Comparison of ENCODE assay signal across 35 cellular contexts in genomic region chr2:119528036-119528435, GRCh38. TPM values are rescaled to one million over a fixed set of nuclear protein-coding genes. Genes with fewer than 3 reads are reported as not detected.
"Had no signal": no experiment of that assay in that cellular context is flagged by ENCODE, and none has a peak within 500 bp of the region (broad histone marks: within the 10 kb centered on the region; RNA-seq: fewer than 3 reads in every experiment).

No MANE protein-coding gene starts in this region.

- H3K27ac Mint-ChIP-seq: activated CD4-positive, alpha-beta memory T cell treated with anti-CD3 and anti-CD28 coated beads, Interleukin-2, amount 10 ng/mL, durations not matched to agents 7 days and 5 days; activated CD8-positive, alpha-beta memory T cell treated with anti-CD3 and anti-CD28 coated beads, Interleukin-2, amount 10 ng/mL, durations not matched to agents 7 days and 5 days; activated naive CD4-positive, alpha-beta T cell treated with anti-CD3 and anti-CD28 coated beads, Interleukin-2, amount 10 ng/mL, durations not matched to agents 7 days and 5 days; activated naive CD8-positive, alpha-beta T cell; activated naive CD8-positive, alpha-beta T cell treated with anti-CD3 and anti-CD28 coated beads, Interleukin-2, amount 50 U/mL, for 24 hours had no signal

- DNase-seq: activated CD4-positive, alpha-beta memory T cell treated with anti-CD3 and anti-CD28 coated beads, Interleukin-2, amount 10 ng/mL, durations not matched to agents 7 days and 5 days; activated CD4-positive, alpha-beta T cell treated with anti-CD3 and anti-CD28 coated beads for 1 hour; activated CD4-positive, alpha-beta T cell treated with anti-CD3 and anti-CD28 coated beads for 48 hours; activated CD4-positive, CD25-positive, alpha-beta regulatory T cell; activated CD8-positive, alpha-beta memory T cell treated with anti-CD3 and anti-CD28 coated beads for 24 hours; activated CD8-positive, alpha-beta memory T cell treated with anti-CD3 and anti-CD28 coated beads, Interleukin-2, amount 10 ng/mL, durations not matched to agents 7 days and 5 days; activated CD8-positive, alpha-beta memory T cell treated with anti-CD3 and anti-CD28 coated beads, Interleukin-2, amount 50 U/mL, for 48 hours; activated effector memory CD4-positive, alpha-beta T cell treated with Interleukin-2 at 50 U/mL for 16 hours; activated naive CD4-positive, alpha-beta T cell treated with anti-CD3 and anti-CD28 coated beads, Interleukin-2, amount 10 ng/mL, durations not matched to agents 7 days and 5 days; activated naive CD8-positive, alpha-beta T cell treated with anti-CD3 and anti-CD28 coated beads, Interleukin-2, amount 50 U/mL, for 24 hours; activated T-cell treated with anti-CD3 and anti-CD28 coated beads, Interleukin-2, amount 50 U/mL, for 48 hours; anterior cingulate cortex; brain microvascular endothelial cell; central memory CD4-positive, alpha-beta T cell; Kasumi-1; MG63; NCI-H1092; NCI-H1417 treated with DMSO at 0.1 percent for 48 hours; NCI-H187 treated with DMSO at 0.1 percent for 48 hours; NCI-H2081; NCI-H2171 treated with DMSO at 0.1 percent for 48 hours; NCI-H2227 treated with DMSO at 0.1 percent for 48 hours; NCI-H446; NCI-H510A treated with DMSO at 0.1 percent for 48 hours; NCI-H526 treated with DMSO at 0.1 percent for 48 hours; NCI-H774; PC-9; Right ventricle myocardium superior; T1000; WERI-Rb-1 had no signal

- H3K4me3 Mint-ChIP-seq: activated CD4-positive, alpha-beta memory T cell treated with anti-CD3 and anti-CD28 coated beads, Interleukin-2, amount 10 ng/mL, durations not matched to agents 7 days and 5 days; activated CD8-positive, alpha-beta memory T cell treated with anti-CD3 and anti-CD28 coated beads, Interleukin-2, amount 10 ng/mL, durations not matched to agents 7 days and 5 days; activated naive CD4-positive, alpha-beta T cell treated with anti-CD3 and anti-CD28 coated beads, Interleukin-2, amount 10 ng/mL, durations not matched to agents 7 days and 5 days; activated naive CD8-positive, alpha-beta T cell; activated naive CD8-positive, alpha-beta T cell treated with anti-CD3 and anti-CD28 coated beads, Interleukin-2, amount 50 U/mL, for 24 hours had no signal

- FAIRE-seq: RCC 7860 had no signal

- H3K4me3 ChIP-seq: MG63, PC-9 had no signal

- H3K36me3 ChIP-seq: brain microvascular endothelial cell, MG63, WERI-Rb-1 had no signal

- H2AFZ ChIP-seq: PC-9 had no signal

- H3K27ac ChIP-seq: brain microvascular endothelial cell, PC-9, WERI-Rb-1 had no signal

- H3K9me3 Mint-ChIP-seq: activated CD4-positive, alpha-beta memory T cell treated with anti-CD3 and anti-CD28 coated beads, Interleukin-2, amount 10 ng/mL, durations not matched to agents 7 days and 5 days had no signal

- H3K4me2 ChIP-seq: PC-9 had no signal

- H3K4me1 Mint-ChIP-seq: activated CD4-positive, alpha-beta memory T cell treated with anti-CD3 and anti-CD28 coated beads, Interleukin-2, amount 10 ng/mL, durations not matched to agents 7 days and 5 days; activated CD8-positive, alpha-beta memory T cell treated with anti-CD3 and anti-CD28 coated beads, Interleukin-2, amount 10 ng/mL, durations not matched to agents 7 days and 5 days; activated naive CD4-positive, alpha-beta T cell treated with anti-CD3 and anti-CD28 coated beads, Interleukin-2, amount 10 ng/mL, durations not matched to agents 7 days and 5 days; activated naive CD8-positive, alpha-beta T cell treated with anti-CD3 and anti-CD28 coated beads, Interleukin-2, amount 50 U/mL, for 24 hours had no signal

- ATAC-seq: activated CD8-positive, alpha-beta memory T cell treated with anti-CD3 and anti-CD28 coated beads, Interleukin-2, amount 10 ng/mL, durations not matched to agents 7 days and 5 days; activated naive CD8-positive, alpha-beta T cell treated with anti-CD3 and anti-CD28 coated beads, Interleukin-2, amount 50 U/mL, for 24 hours had no signal

- H3K36me3 Mint-ChIP-seq: activated CD8-positive, alpha-beta memory T cell treated with anti-CD3 and anti-CD28 coated beads, Interleukin-2, amount 10 ng/mL, durations not matched to agents 7 days and 5 days; activated naive CD4-positive, alpha-beta T cell treated with anti-CD3 and anti-CD28 coated beads, Interleukin-2, amount 10 ng/mL, durations not matched to agents 7 days and 5 days had no signal

RNA-seq across cellular contexts. Expression of gene SCTR, which starts 3.8 kb away (rescaled TPM):
- total RNA-seq: activated CD4-positive, alpha-beta memory T cell treated with anti-CD3 and anti-CD28 coated beads, Interleukin-2, amount 10 ng/mL, durations not matched to agents 7 days and 5 days; activated CD8-positive, alpha-beta memory T cell treated with anti-CD3 and anti-CD28 coated beads, Interleukin-2, amount 10 ng/mL, durations not matched to agents 7 days and 5 days; OCI-LY7; PC-9; T-helper 1 cell treated with Interleukin-12 subunit alpha and Interleukin-12 subunit beta and Interleukin-4 antibody, amounts not matched to agents 30 ng/mL and 1 ng/mL, for 36 hours; T-helper 2 cell treated with Interferon-gamma antibody and Interleukin-4, amounts not matched to agents 100 ng/mL and 5 ng/mL, for 36 hours had no signal

RNA-seq across cellular contexts. Expression of gene CFAP221, which starts 16.2 kb away (rescaled TPM):
- total RNA-seq: activated CD4-positive, alpha-beta memory T cell treated with anti-CD3 and anti-CD28 coated beads, Interleukin-2, amount 10 ng/mL, durations not matched to agents 7 days and 5 days; activated CD8-positive, alpha-beta memory T cell treated with anti-CD3 and anti-CD28 coated beads, Interleukin-2, amount 10 ng/mL, durations not matched to agents 7 days and 5 days; OCI-LY7; PC-9; T-helper 1 cell treated with Interleukin-12 subunit alpha and Interleukin-12 subunit beta and Interleukin-4 antibody, amounts not matched to agents 30 ng/mL and 1 ng/mL, for 36 hours; T-helper 2 cell treated with Interferon-gamma antibody and Interleukin-4, amounts not matched to agents 100 ng/mL and 5 ng/mL, for 36 hours had no signal
